10 cellular contexts compared by ENCODE assay signal in the genomic region with DNA sequence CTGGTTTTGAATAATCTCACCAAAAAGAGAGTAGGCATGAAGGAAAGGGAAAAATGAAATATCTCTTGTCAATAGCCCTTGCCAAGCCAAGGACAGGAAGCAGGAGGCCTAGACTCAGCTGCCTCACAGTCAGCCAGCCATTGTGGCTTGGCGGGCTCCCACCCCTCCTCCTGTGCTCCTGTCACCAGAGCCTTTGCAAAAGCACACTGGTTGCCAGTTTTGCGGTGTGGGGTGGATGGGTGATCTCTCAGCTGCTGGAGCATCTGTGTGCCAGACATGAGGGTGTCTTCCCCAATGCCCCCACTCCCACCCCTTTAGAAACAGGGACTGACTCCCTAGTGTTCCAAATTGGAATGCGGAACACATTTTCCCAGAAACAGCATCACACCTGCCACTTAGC.
DNase-seq lines count a peak whose midpoint lies in the region; ATAC-seq and TF ChIP-seq lines count a peak whose summit lies in the region.
"Had no signal": no experiment of that assay in that cellular context is flagged by ENCODE, and none has a peak within 500 bp of the region (broad histone marks: within the 10 kb centered on the region; RNA-seq: fewer than 3 reads in every experiment).

No MANE protein-coding gene starts in this region.

- peaks cover 12 to 16% of the 10 kb centered on the region in 2 experiments for H3K4me1 ChIP-seq in neutrophil (ENCODE audit: control insufficient read depth in 1 of 2, insufficient read depth in 1 of 2, low read depth in 1 of 2, low read length in 1 of 2)

- peak overlapping the region; percentile 52 for H3K27ac ChIP-seq in neutrophil

- no peak overlapping the region for H3K4me3 ChIP-seq in neutrophil (ENCODE audit: low read depth in 1 of 2, low read length in 1 of 2)

- H3K36me3 ChIP-seq in neutrophil, result no peaks in the 10 kb centered on the region

- TF ChIP-seq CTCF in neutrophil (IDR thresholded peaks at IDR 0.05) (no peak), GM13977 (IDR thresholded peaks at IDR 0.05; ENCODE audit: extremely low read depth, insufficient read depth, missing control alignments) (no peak)

- H3K27me3 ChIP-seq in neutrophil, result no peaks in the 10 kb centered on the region

- ATAC-seq in HG02884 (IDR thresholded peaks at IDR 0.05; ENCODE audit: unreplicated experiment) (no peak), GM21786 (IDR thresholded peaks at IDR 0.05; ENCODE audit: unreplicated experiment) (no peak)

- DNase-seq in GM03348 (ENCODE audit: low spot score) (peak; percentile 56), NCI-H2107 (lab: John Stamatoyannopoulos, UW) (peak; percentile 74), astrocyte of the hippocampus (ENCODE audit: low read depth, low spot score) (peak; percentile 77), ACHN (no peak), GM13977 (ENCODE audit: low spot score) (no peak)
- DNase-seq: mesenchymal stem cell, trophoblast cell had no signal

- in situ Hi-C loops in ACHN (cut with HindIII; ENCODE audit: low pct_ligation_motif_present, low pct_unique_long_range_greater_than_20kb, low sequenced_read_pairs), result no loop called here
- in situ Hi-C loops in GM13977 (cut with MboI; ENCODE audit: low pct_unique_long_range_greater_than_20kb, low sequenced_read_pairs, unreplicated experiment), result no loop called here

- no peaks in the 10 kb centered on the region for H3K9me3 ChIP-seq in neutrophil

Comparison
In these comparisons a context has a peak if more than half of its experiments do, and no peak if none do; other contexts are left out.
1. DNase-seq: peak in GM03348 (single experiment), NCI-H2107 (single experiment) and astrocyte of the hippocampus (single experiment); none in ACHN (single experiment) and GM13977 (single experiment).